16 cellular contexts compared by ENCODE assay signal in the genomic region with DNA sequence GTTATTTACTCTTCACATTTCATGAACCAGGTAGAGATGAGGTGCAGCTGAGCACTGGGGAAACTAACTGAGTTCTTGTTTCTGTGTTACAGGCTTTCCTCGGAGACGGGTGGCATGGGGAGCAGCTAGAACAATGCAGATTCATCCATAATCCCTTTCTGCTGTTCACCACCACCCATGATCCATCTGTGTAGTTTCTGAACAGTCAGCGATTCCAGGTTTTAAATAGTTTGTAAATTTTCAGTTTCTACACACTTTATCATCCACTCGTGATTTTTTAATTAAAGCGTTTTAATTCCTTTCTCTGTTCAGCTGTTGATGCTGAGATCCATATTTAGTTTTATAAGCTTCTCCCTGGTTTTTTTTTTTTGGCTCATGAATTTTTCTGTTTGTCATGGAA. TPM values are rescaled to one million over a fixed set of nuclear protein-coding genes. Genes with fewer than 3 reads are reported as not detected.
DNase-seq lines count a peak whose midpoint lies in the region; ATAC-seq lines count a peak whose summit lies in the region.
"Had no signal": no experiment of that assay in that cellular context is flagged by ENCODE, and none has a peak within 500 bp of the region (broad histone marks: within the 10 kb centered on the region; RNA-seq: fewer than 3 reads in every experiment).

No MANE protein-coding gene starts in this region.

- DNase-seq in stimulated activated naive CD8-positive, alpha-beta T cell treated with anti-CD3 and anti-CD28 coated beads, Interleukin-15, Interleukin-2, amounts not matched to agents 100 U/mL and 50 U/mL, for 24 hours, result no peak
- no peak for DNase-seq in activated naive CD8-positive, alpha-beta T cell treated with anti-CD3 and anti-CD28 coated beads, Interleukin-2, amount 50 U/mL, for 24 hours
- DNase-seq in iPS-NIHi11 (ENCODE audit: low spot score), result no peak
- DNase-seq in iPS-NIHi7 (ENCODE audit: extremely low spot score), result no peak
- no peak for DNase-seq in NCI-H1092 treated with DMSO at 0.1 percent for 48 hours (lab: John Stamatoyannopoulos, UW)
- DNase-seq in DMS53 (lab: John Stamatoyannopoulos, UW), result no peak
- DNase-seq: KG1; NCI-H1105 treated with DMSO at 0.1 percent for 48 hours; pancreas; stimulated activated naive CD4-positive, alpha-beta T cell treated with Interleukin-2 at 50 U/mL for 16 hours; T-helper 1 cell had no signal

- peaks cover 9% of the 10 kb centered on the region for H3K4me1 ChIP-seq in mesodermal cell (ENCODE audit: control insufficient read depth, insufficient read depth, low read length, poor library complexity, severe bottlenecking)

- H3K4me3 ChIP-seq in mesodermal cell (ENCODE audit: extremely low read depth, insufficient read depth, low read length, poor library complexity, severe bottlenecking), result no peak overlapping the region
- H3K4me3 ChIP-seq: pancreas had no signal

- no peaks in the 10 kb centered on the region for H3K9me3 ChIP-seq in mesodermal cell (ENCODE audit: control insufficient read depth, low read length)
- H3K9me3 ChIP-seq: pancreas had no signal

- H3K36me3 Mint-ChIP-seq in stimulated activated naive CD8-positive, alpha-beta T cell treated with anti-CD3 and anti-CD28 coated beads, Interleukin-15, Interleukin-2, amounts not matched to agents 100 ng/mL and 50 ng/mL, for 24 hours (ENCODE audit: low read depth), result peaks cover 75% of the 10 kb centered on the region
- H3K36me3 Mint-ChIP-seq in activated naive CD8-positive, alpha-beta T cell treated with anti-CD3 and anti-CD28 coated beads, Interleukin-2, amount 50 U/mL, for 24 hours (ENCODE audit: low read depth), result peaks cover 64% of the 10 kb centered on the region

- peaks cover 31% of the 10 kb centered on the region for H3K4me1 Mint-ChIP-seq in stimulated activated naive CD8-positive, alpha-beta T cell treated with anti-CD3 and anti-CD28 coated beads, Interleukin-15, Interleukin-2, amounts not matched to agents 100 ng/mL and 50 ng/mL, for 24 hours (ENCODE audit: low read depth)
- peaks cover 22% of the 10 kb centered on the region for H3K4me1 Mint-ChIP-seq in activated naive CD8-positive, alpha-beta T cell treated with anti-CD3 and anti-CD28 coated beads, Interleukin-2, amount 50 U/mL, for 24 hours

- H3K27ac Mint-ChIP-seq in stimulated activated naive CD8-positive, alpha-beta T cell treated with anti-CD3 and anti-CD28 coated beads, Interleukin-15, Interleukin-2, amounts not matched to agents 100 ng/mL and 50 ng/mL, for 24 hours, result peak overlapping the region; percentile 49
- H3K27ac Mint-ChIP-seq in activated naive CD8-positive, alpha-beta T cell treated with anti-CD3 and anti-CD28 coated beads, Interleukin-2, amount 50 U/mL, for 24 hours, result peak overlapping the region; percentile 23

- 100% methylated on average over 1 to 2 of the region's 5 CpGs for whole genome bisulfite sequencing in mesodermal cell (ENCODE audit: insufficient coverage in 2 of 2), 2 experiments

- H3K9me3 Mint-ChIP-seq in stimulated activated naive CD8-positive, alpha-beta T cell treated with anti-CD3 and anti-CD28 coated beads, Interleukin-15, Interleukin-2, amounts not matched to agents 100 ng/mL and 50 ng/mL, for 24 hours, result no peaks in the 10 kb centered on the region
- no peaks in the 10 kb centered on the region for H3K9me3 Mint-ChIP-seq in activated naive CD8-positive, alpha-beta T cell treated with anti-CD3 and anti-CD28 coated beads, Interleukin-2, amount 50 U/mL, for 24 hours

- peaks cover 99% of the 10 kb centered on the region for H3K36me3 ChIP-seq in mesodermal cell (ENCODE audit: control insufficient read depth, insufficient read depth, low read length)

- no peaks in the 10 kb centered on the region for H3K27me3 Mint-ChIP-seq in stimulated activated naive CD8-positive, alpha-beta T cell treated with anti-CD3 and anti-CD28 coated beads, Interleukin-15, Interleukin-2, amounts not matched to agents 100 ng/mL and 50 ng/mL, for 24 hours
- H3K27me3 Mint-ChIP-seq in activated naive CD8-positive, alpha-beta T cell treated with anti-CD3 and anti-CD28 coated beads, Interleukin-2, amount 50 U/mL, for 24 hours, result no peaks in the 10 kb centered on the region

- no peak overlapping the region for H3K4me3 Mint-ChIP-seq in stimulated activated naive CD8-positive, alpha-beta T cell treated with anti-CD3 and anti-CD28 coated beads, Interleukin-15, Interleukin-2, amounts not matched to agents 100 ng/mL and 50 ng/mL, for 24 hours
- H3K4me3 Mint-ChIP-seq in activated naive CD8-positive, alpha-beta T cell treated with anti-CD3 and anti-CD28 coated beads, Interleukin-2, amount 50 U/mL, for 24 hours, result no peak overlapping the region

- ATAC-seq in stimulated activated naive CD8-positive, alpha-beta T cell treated with anti-CD3 and anti-CD28 coated beads, Interleukin-15, Interleukin-2, amounts not matched to agents 100 U/mL and 50 U/mL, for 24 hours, result no peak
- ATAC-seq in activated naive CD8-positive, alpha-beta T cell treated with anti-CD3 and anti-CD28 coated beads, Interleukin-2, amount 50 U/mL, for 24 hours, result no peak
- ATAC-seq: HCT116, pancreas had no signal

- peak overlapping the region; percentile 45 for H3K27ac ChIP-seq in mesodermal cell (ENCODE audit: low read depth, low read length, severe bottlenecking)
- H3K27ac ChIP-seq: pancreas had no signal

RNA-seq across cellular contexts. Expression of a gene that starts 19.9 kb away (rescaled TPM):
- polyA plus RNA-seq in mesodermal cell (2013, experiment 1 of 2), result 24.9 TPM
- 22.2 TPM for polyA plus RNA-seq in mesodermal cell (2013, experiment 2 of 2)

RNA-seq across cellular contexts. Expression of a gene that starts 21.8 kb away (rescaled TPM):
- polyA plus RNA-seq in mesodermal cell (2013, experiment 1 of 2), result 48.7 TPM
- polyA plus RNA-seq in mesodermal cell (2013, experiment 2 of 2), result 44.7 TPM

RNA-seq across cellular contexts. Expression of a gene that starts 27.4 kb away (rescaled TPM):
- 826 TPM for polyA plus RNA-seq in mesodermal cell (2013, experiment 1 of 2)
- polyA plus RNA-seq in mesodermal cell (2013, experiment 2 of 2), result 812 TPM

RNA-seq across cellular contexts. Expression of a gene that starts 28.0 kb away (rescaled TPM):
- not detected for polyA plus RNA-seq in mesodermal cell (2013, experiment 1 of 2)
- not detected for polyA plus RNA-seq in mesodermal cell (2013, experiment 2 of 2)
- polyA plus RNA-seq: endothelial cell of umbilical vein, urinary bladder had no signal

RNA-seq across cellular contexts. Expression of a gene that starts 37.8 kb away (rescaled TPM):
- polyA plus RNA-seq in mesodermal cell (2013, experiment 1 of 2), result 99.2 TPM
- 98.1 TPM for polyA plus RNA-seq in mesodermal cell (2013, experiment 2 of 2)
